In genomic region chr7:118080947-118081346, GRCh38 we compare ENCODE assay signal across 9 cellular contexts.
DNase-seq lines count a peak whose midpoint lies in the region; ATAC-seq and TF ChIP-seq lines count a peak whose summit lies in the region.
"Had no signal": no experiment of that assay in that cellular context is flagged by ENCODE, and none has a peak within 500 bp of the region (broad histone marks: within the 10 kb centered on the region; RNA-seq: fewer than 3 reads in every experiment).

No MANE protein-coding gene starts in this region.

- no peaks in the 10 kb centered on the region for H3K36me3 ChIP-seq in PC-3 (ENCODE audit: low read depth, low read length)

- no peak overlapping the region for H3K27ac ChIP-seq in PC-3 (ENCODE audit: low read length)

- H3K36me3 Mint-ChIP-seq in HFFc6 (ENCODE audit: low read depth): no peaks in the 10 kb centered on the region
- H3K36me3 Mint-ChIP-seq: naive B cell had no signal

- H3K27ac Mint-ChIP-seq in HFFc6: no peak overlapping the region
- H3K27ac Mint-ChIP-seq: naive B cell had no signal

- DNase-seq in PC-3 (peak; percentile 71), choroid plexus epithelial cell (ENCODE audit: low read depth) (peak; percentile 90), dedifferentiated amniotic fluid mesenchymal stem cell (ENCODE audit: extremely low spot score) (no peak), NCI-H1694 (lab: John Stamatoyannopoulos, UW) (no peak), HFFc6 (no peak)
- DNase-seq in stimulated activated CD4-positive, alpha-beta T cell treated with anti-CD3 and anti-CD28 coated beads, Interleukin-4, amount 100 ng/mL, for 4 hours: peak; percentile 24 to 29
- DNase-seq: naive B cell had no signal

- peaks cover 54% of the 10 kb centered on the region for H3K9me3 Mint-ChIP-seq in HFFc6

- H3K9me3 ChIP-seq in PC-3 (ENCODE audit: low read length): no peaks in the 10 kb centered on the region

- intact Hi-C loops in PC-3 (cut with micrococcal nuclease): no loop called here

- no peak overlapping the region for H3K4me2 ChIP-seq in PC-3 (ENCODE audit: low read length)

- no peaks in the 10 kb centered on the region; the same call in 1 of the 2 replicates for H3K4me1 ChIP-seq in PC-3 (ENCODE audit: insufficient read depth, low read length)

- H3F3A ChIP-seq in PC-3 (ENCODE audit: low read length, unreplicated experiment): no peaks in the 10 kb centered on the region

- CTCF ChIA-PET in PC-3 (lab: Charles Lee): no interaction called here

- 0 out of 2 replicates have a peak, but pooled peaks cover 4% of the 10 kb centered on the region for H3K9me2 ChIP-seq in PC-3 (replicated peaks; ENCODE audit: low read length)

- no peaks in the 10 kb centered on the region for H4K20me1 ChIP-seq in PC-3 (ENCODE audit: low read length)

- BruUV-seq in PC-3 (replicated peaks; lab: Mats Ljungman, UMichigan): no TSS peak

- H2AFZ ChIP-seq in PC-3 (ENCODE audit: low read length): no peak overlapping the region

- H3K4me1 Mint-ChIP-seq in HFFc6 (ENCODE audit: low read depth): no peaks in the 10 kb centered on the region
- H3K4me1 Mint-ChIP-seq: naive B cell had no signal

- H3K79me2 ChIP-seq in PC-3 (ENCODE audit: low read length): no peaks in the 10 kb centered on the region

- ATAC-seq in GM18870 (IDR thresholded peaks at IDR 0.05; ENCODE audit: unreplicated experiment): peak; percentile 99
- peak; percentile 96 for ATAC-seq in HG02763 (IDR thresholded peaks at IDR 0.05; ENCODE audit: unreplicated experiment)
- ATAC-seq in PC-3: peak; percentile 86

- no peaks in the 10 kb centered on the region for H3K27me3 ChIP-seq in PC-3 (ENCODE audit: low read length)

- no peak overlapping the region for H3K4me3 Mint-ChIP-seq in HFFc6
- H3K4me3 Mint-ChIP-seq: naive B cell had no signal

- POLR2A ChIA-PET in PC-3 (lab: Charles Lee; ENCODE audit: unreplicated experiment): no interaction called here

- H3K27me3 Mint-ChIP-seq in HFFc6 (ENCODE audit: insufficient read depth): peaks cover 2% of the 10 kb centered on the region; the same call in 1 of the 2 replicates

- no peak overlapping the region for H3K9ac ChIP-seq in PC-3 (ENCODE audit: low read length)

- no peak for TF ChIP-seq CTCF in PC-3 (conservative IDR thresholded peaks at IDR 0.05; ENCODE audit: low read depth, low read length)
- TF ChIP-seq CTCF in choroid plexus epithelial cell (conservative IDR thresholded peaks at IDR 0.05; ENCODE audit: low read depth, low read length): no peak
- TF ChIP-seq CTCF in HFFc6 (IDR thresholded peaks at IDR 0.05): no peak

- H3K4me3 ChIP-seq in PC-3 (ENCODE audit: low read length) (no peak overlapping the region), choroid plexus epithelial cell (ENCODE audit: low read depth, low read length) (no peak overlapping the region)

Comparison
In these comparisons a context has a peak if more than half of its experiments do, and no peak if none do; other contexts are left out.
1. DNase-seq: peak in PC-3 (single experiment), choroid plexus epithelial cell (single experiment) and stimulated activated CD4-positive, alpha-beta T cell treated with anti-CD3 and anti-CD28 coated beads, Interleukin-4, amount 100 ng/mL, for 4 hours (2 of 2); none in dedifferentiated amniotic fluid mesenchymal stem cell (single experiment), NCI-H1694 (single experiment) and HFFc6 (single experiment).
2. Peak in every context shown above with its lines, with median percentiles within 50 percentile points of each other: ATAC-seq.